31 cellular contexts compared by ENCODE assay signal in the genomic region with DNA sequence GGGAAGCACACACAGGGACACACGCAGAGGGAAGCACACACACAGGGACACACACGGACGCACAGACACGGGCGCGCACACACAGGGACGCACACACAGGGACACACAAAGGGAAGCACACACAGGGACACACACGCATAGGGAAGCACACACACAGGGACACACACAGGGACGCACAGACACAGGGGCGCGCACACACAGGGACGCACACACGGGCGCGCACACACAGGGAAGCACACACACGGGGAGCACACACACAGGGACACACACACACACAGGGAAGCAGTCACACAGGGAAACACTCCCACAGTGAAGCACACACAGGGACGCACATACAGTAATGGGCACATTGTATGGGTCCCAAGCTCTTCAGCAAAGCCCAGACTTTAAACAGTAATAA.
"Had no signal": no experiment of that assay in that cellular context is flagged by ENCODE, and none has a peak within 500 bp of the region (broad histone marks: within the 10 kb centered on the region; RNA-seq: fewer than 3 reads in every experiment).

No MANE protein-coding gene starts in this region.

- H3K9me3 Mint-ChIP-seq: mesothelial cell of epicardium; nephron; stimulated activated naive B cell treated with anti-CD40 and anti-IgM and Interleukin-4, amounts not matched to agents 10 μg/mL and 1 μg/mL and 100 μg/mL, for 72 hours had no signal

- H3K27me3 Mint-ChIP-seq: naive thymus-derived CD4-positive, alpha-beta T cell; stimulated activated naive B cell treated with anti-CD40 and anti-IgM and Interleukin-4, amounts not matched to agents 10 μg/mL and 1 μg/mL and 100 μg/mL, for 72 hours had no signal

- FAIRE-seq: islet of Langerhans, kidney had no signal

- H3K27ac Mint-ChIP-seq: immature natural killer cell; mesothelial cell of epicardium; naive thymus-derived CD4-positive, alpha-beta T cell; nephron; stimulated activated naive B cell treated with anti-CD40 and anti-IgM and Interleukin-4, amounts not matched to agents 10 μg/mL and 1 μg/mL and 100 μg/mL, for 72 hours had no signal

- H3K27me3 ChIP-seq: left lung, neutrophil, right atrium auricular region, right lobe of liver, stomach, testis, thyroid gland, transverse colon, uterus had no signal

- H2AFZ ChIP-seq: parathyroid adenoma had no signal

- H3K36me3 Mint-ChIP-seq: immature natural killer cell; mesothelial cell of epicardium; naive thymus-derived CD4-positive, alpha-beta T cell; stimulated activated naive B cell treated with anti-CD40 and anti-IgM and Interleukin-4, amounts not matched to agents 10 μg/mL and 1 μg/mL and 100 μg/mL, for 72 hours had no signal

- H3K4me3 ChIP-seq: left lung, lower lobe of right lung, psoas muscle, right atrium auricular region, right lobe of liver, smooth muscle cell, stomach, testis, thyroid gland, transverse colon, uterus had no signal

- H3K27ac ChIP-seq: left lung, lower lobe of right lung, neutrophil, parathyroid adenoma, psoas muscle, right atrium auricular region, right lobe of liver, stomach, testis, thyroid gland, transverse colon, uterus had no signal

- H3K9ac ChIP-seq: parathyroid adenoma had no signal

- H3K36me3 ChIP-seq: left lung, lower lobe of right lung, neutrophil, right atrium auricular region, right lobe of liver, stomach, thyroid gland, transverse colon, uterus had no signal

- H3K4me1 Mint-ChIP-seq: immature natural killer cell; mesothelial cell of epicardium; naive thymus-derived CD4-positive, alpha-beta T cell; nephron; neural crest cell; stimulated activated naive B cell treated with anti-CD40 and anti-IgM and Interleukin-4, amounts not matched to agents 10 μg/mL and 1 μg/mL and 100 μg/mL, for 72 hours had no signal

- H3K79me2 ChIP-seq: parathyroid adenoma had no signal

- ATAC-seq: left colon; left lung; naive thymus-derived CD4-positive, alpha-beta T cell; psoas muscle; stimulated activated naive B cell treated with anti-CD40 and anti-IgM and Interleukin-4, amounts not matched to agents 10 μg/mL and 1 μg/mL and 100 μg/mL, for 72 hours; stimulated activated naive CD8-positive, alpha-beta T cell treated with anti-CD3 and anti-CD28 coated beads, Interleukin-15, Interleukin-2, amounts not matched to agents 100 U/mL and 50 U/mL, for 24 hours had no signal

- DNase-seq: hypothalamus; immature natural killer cell; kidney; left colon; lower lobe of right lung; mammary epithelial cell; mesenchymal stem cell; naive thymus-derived CD4-positive, alpha-beta T cell; occipital lobe; right lobe of liver; stimulated activated CD4-positive, alpha-beta T cell treated with anti-CD3 and anti-CD28 coated beads, Interleukin-1b, Interleukin-23, amount 100 ng/mL, for 48 hours; stimulated activated CD4-positive, alpha-beta T cell treated with anti-CD3 and anti-CD28 coated beads, Interleukin-2, amount 100 ng/mL, for 48 hours; stimulated activated CD4-positive, alpha-beta T cell treated with anti-CD3 and anti-CD28 coated beads, Interleukin-4, amount 100 ng/mL, for 4 hours; stimulated activated CD8-positive, alpha-beta memory T cell treated with anti-CD3 and anti-CD28 coated beads, Interleukin-4, amount 100 ng/mL, for 48 hours; stimulated activated naive B cell treated with anti-CD40 and anti-IgM and Interleukin-4, amounts not matched to agents 10 μg/mL and 1 μg/mL and 100 μg/mL, for 72 hours; stimulated activated naive CD8-positive, alpha-beta T cell treated with anti-CD3 and anti-CD28 coated beads, Interleukin-15, Interleukin-2, amounts not matched to agents 100 U/mL and 50 U/mL, for 24 hours; stomach; testis; thyroid gland; transverse colon; uterus had no signal

- H3K4me1 ChIP-seq: left lung, lower lobe of right lung, parathyroid adenoma, psoas muscle, right atrium auricular region, right lobe of liver, testis, thyroid gland, transverse colon, uterus had no signal

- H3K9me3 ChIP-seq: left lung, lower lobe of right lung, neutrophil, psoas muscle, right atrium auricular region, right lobe of liver, stomach, testis, thyroid gland, transverse colon, uterus had no signal

- H3K4me2 ChIP-seq: smooth muscle cell had no signal

- H3K4me3 Mint-ChIP-seq: immature natural killer cell; mesothelial cell of epicardium; naive thymus-derived CD4-positive, alpha-beta T cell; nephron; neural crest cell; stimulated activated naive B cell treated with anti-CD40 and anti-IgM and Interleukin-4, amounts not matched to agents 10 μg/mL and 1 μg/mL and 100 μg/mL, for 72 hours had no signal
